Comparison of ENCODE assay signal across 1 cellular context in the genomic region with DNA sequence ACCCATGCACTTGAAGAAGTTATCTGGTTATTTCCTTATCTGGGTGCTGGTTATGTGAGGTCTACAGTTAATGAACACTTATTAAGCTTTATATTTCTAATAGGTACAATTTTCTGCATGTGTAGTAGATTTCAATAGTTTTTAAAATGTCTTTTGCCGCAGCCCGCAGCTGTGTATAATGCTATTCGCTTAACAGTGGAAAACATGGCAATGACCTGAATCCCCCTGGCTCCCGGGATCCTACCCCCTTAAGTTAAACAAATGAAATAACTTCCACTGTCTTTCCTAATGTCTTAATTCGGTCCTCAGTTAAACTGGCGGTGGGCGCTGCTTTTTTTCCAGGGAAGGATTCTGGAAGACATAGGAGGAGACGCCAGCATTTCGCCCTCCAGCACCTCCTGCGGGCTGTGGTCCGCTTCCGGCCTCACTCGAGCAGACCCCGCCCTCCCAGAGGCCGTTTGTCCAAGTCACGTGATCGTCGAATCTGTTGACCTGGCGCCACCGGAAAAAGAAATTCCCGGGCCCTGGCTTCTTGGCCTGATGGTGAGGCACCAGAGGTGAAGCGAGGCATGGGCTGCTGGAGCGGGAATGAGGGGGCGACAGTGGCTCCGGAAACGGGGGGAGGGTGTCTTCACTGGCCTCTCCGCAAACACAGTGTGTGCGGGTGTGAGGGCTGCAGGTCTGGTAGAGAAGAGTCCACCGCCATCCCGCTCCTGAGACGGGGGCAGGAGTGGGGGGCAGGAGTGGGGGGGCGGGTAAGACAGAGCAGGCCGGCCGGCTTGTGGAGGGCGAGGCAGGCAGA.
TF ChIP-seq lines count a peak whose summit lies in the region.

No MANE protein-coding gene starts in this region.

TF ChIP-seq in GM23338, 12 proteins besides CTCF, POLR2A, EP300 and RAD21 (continued from another document):
- TF ChIP-seq, protein P1, sequence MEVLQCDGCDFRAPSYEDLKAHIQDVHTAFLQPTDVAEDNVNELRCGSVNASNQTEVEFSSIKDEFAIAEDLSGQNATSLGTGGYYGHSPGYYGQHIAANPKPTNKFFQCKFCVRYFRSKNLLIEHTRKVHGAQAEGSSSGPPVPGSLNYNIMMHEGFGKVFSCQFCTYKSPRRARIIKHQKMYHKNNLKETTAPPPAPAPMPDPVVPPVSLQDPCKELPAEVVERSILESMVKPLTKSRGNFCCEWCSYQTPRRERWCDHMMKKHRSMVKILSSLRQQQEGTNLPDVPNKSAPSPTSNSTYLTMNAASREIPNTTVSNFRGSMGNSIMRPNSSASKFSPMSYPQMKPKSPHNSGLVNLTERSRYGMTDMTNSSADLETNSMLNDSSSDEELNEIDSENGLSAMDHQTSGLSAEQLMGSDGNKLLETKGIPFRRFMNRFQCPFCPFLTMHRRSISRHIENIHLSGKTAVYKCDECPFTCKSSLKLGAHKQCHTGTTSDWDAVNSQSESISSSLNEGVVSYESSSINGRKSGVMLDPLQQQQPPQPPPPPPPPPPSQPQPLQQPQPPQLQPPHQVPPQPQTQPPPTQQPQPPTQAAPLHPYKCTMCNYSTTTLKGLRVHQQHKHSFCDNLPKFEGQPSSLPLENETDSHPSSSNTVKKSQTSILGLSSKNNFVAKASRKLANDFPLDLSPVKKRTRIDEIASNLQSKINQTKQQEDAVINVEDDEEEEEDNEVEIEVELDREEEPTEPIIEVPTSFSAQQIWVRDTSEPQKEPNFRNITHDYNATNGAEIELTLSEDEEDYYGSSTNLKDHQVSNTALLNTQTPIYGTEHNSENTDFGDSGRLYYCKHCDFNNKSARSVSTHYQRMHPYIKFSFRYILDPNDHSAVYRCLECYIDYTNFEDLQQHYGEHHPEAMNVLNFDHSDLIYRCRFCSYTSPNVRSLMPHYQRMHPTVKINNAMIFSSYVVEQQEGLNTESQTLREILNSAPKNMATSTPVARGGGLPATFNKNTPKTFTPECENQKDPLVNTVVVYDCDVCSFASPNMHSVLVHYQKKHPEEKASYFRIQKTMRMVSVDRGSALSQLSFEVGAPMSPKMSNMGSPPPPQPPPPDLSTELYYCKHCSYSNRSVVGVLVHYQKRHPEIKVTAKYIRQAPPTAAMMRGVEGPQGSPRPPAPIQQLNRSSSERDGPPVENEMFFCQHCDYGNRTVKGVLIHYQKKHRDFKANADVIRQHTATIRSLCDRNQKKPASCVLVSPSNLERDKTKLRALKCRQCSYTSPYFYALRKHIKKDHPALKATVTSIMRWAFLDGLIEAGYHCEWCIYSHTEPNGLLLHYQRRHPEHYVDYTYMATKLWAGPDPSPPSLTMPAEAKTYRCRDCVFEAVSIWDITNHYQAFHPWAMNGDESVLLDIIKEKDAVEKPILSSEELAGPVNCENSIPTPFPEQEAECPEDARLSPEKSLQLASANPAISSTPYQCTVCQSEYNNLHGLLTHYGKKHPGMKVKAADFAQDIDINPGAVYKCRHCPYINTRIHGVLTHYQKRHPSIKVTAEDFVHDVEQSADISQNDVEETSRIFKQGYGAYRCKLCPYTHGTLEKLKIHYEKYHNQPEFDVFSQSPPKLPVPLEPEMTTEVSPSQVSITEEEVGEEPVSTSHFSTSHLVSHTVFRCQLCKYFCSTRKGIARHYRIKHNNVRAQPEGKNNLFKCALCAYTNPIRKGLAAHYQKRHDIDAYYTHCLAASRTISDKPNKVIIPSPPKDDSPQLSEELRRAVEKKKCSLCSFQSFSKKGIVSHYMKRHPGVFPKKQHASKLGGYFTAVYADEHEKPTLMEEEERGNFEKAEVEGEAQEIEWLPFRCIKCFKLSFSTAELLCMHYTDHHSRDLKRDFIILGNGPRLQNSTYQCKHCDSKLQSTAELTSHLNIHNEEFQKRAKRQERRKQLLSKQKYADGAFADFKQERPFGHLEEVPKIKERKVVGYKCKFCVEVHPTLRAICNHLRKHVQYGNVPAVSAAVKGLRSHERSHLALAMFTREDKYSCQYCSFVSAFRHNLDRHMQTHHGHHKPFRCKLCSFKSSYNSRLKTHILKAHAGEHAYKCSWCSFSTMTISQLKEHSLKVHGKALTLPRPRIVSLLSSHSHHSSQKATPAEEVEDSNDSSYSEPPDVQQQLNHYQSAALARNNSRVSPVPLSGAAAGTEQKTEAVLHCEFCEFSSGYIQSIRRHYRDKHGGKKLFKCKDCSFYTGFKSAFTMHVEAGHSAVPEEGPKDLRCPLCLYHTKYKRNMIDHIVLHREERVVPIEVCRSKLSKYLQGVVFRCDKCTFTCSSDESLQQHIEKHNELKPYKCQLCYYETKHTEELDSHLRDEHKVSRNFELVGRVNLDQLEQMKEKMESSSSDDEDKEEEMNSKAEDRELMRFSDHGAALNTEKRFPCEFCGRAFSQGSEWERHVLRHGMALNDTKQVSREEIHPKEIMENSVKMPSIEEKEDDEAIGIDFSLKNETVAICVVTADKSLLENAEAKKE (CRISPR knock-in tag; IDR thresholded peaks at IDR 0.05) = no peak
